15 cellular contexts compared by ENCODE assay signal in the genomic region with DNA sequence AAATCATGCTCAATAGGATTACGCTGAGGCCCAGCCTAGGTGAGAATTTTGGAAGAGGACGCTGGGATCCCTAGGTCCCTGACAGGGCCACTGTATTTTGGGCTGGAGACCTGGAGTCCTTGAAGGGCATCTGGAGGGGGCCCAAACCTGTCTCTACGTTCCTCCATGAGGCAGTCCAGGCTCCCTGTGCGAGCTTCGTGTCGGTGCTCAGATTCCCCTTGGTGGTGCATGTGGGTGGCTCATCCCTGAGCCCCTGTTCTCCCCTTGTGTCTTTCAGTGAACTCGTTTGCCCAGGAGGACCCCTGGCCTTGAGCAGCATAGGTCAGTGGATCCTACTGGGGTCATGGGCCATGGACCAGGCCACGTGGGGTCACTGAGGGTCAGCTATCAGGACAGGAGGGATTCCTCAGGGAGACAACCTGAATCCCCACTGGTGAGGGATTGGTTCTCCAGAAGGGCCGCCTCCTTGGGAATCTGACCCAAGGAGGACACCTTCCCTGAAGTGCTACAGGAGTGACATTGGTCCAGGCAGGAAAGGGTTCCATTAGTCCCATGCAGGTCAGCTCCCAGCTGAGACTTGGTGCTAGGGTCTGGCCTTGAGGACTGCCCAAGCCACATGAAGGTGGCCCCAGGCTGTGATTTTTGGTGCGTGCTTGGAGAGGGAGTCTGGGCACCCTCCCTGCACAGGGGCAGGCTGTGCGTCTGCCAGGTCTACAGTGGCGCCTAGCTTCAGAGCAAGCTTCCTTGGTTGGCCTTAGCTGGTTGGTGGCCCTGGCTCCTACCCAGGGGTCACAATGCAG.
"Had no signal": no experiment of that assay in that cellular context is flagged by ENCODE, and none has a peak within 500 bp of the region (broad histone marks: within the 10 kb centered on the region; RNA-seq: fewer than 3 reads in every experiment).

No MANE protein-coding gene starts in this region.

- H3K4me1 Mint-ChIP-seq: activated B cell treated with CpG ODN at 0.5 μM for 24 hours; activated CD4-positive, alpha-beta T cell treated with anti-CD3 and anti-CD28 coated beads, Interleukin-2, amount 10 ng/mL, durations not matched to agents 24 days and 14 days; activated naive CD8-positive, alpha-beta T cell treated with anti-CD3 and anti-CD28 coated beads, Interleukin-2, amount 50 U/mL, for 24 hours; neural crest cell had no signal

- H3K4me3 ChIP-seq: ascending aorta, breast epithelium, heart right ventricle, upper lobe of left lung had no signal

- H3K27me3 Mint-ChIP-seq: activated B cell treated with CpG ODN at 0.5 μM for 24 hours; activated CD4-positive, alpha-beta T cell treated with anti-CD3 and anti-CD28 coated beads, Interleukin-2, amount 10 ng/mL, durations not matched to agents 24 days and 14 days; activated naive CD8-positive, alpha-beta T cell treated with anti-CD3 and anti-CD28 coated beads, Interleukin-2, amount 50 U/mL, for 24 hours; stimulated activated naive CD8-positive, alpha-beta T cell treated with anti-CD3 and anti-CD28 coated beads, Interleukin-15, Interleukin-2, amounts not matched to agents 100 ng/mL and 50 ng/mL, for 24 hours had no signal

- H3K4me3 Mint-ChIP-seq: activated B cell treated with CpG ODN at 0.5 μM for 24 hours; activated CD4-positive, alpha-beta T cell treated with anti-CD3 and anti-CD28 coated beads, Interleukin-2, amount 10 ng/mL, durations not matched to agents 24 days and 14 days; activated CD8-positive, alpha-beta T cell treated with anti-CD3 and anti-CD28 coated beads, Interleukin-2, amount 10 ng/mL, durations not matched to agents 7 days and 5 days; activated naive CD8-positive, alpha-beta T cell treated with anti-CD3 and anti-CD28 coated beads, Interleukin-2, amount 50 U/mL, for 24 hours; neural crest cell; stimulated activated naive CD8-positive, alpha-beta T cell treated with anti-CD3 and anti-CD28 coated beads, Interleukin-15, Interleukin-2, amounts not matched to agents 100 ng/mL and 50 ng/mL, for 24 hours had no signal

- H3K36me3 ChIP-seq: ascending aorta, breast epithelium, heart right ventricle, upper lobe of left lung had no signal

- H3K9me3 Mint-ChIP-seq: neural crest cell; stimulated activated naive CD8-positive, alpha-beta T cell treated with anti-CD3 and anti-CD28 coated beads, Interleukin-15, Interleukin-2, amounts not matched to agents 100 ng/mL and 50 ng/mL, for 24 hours had no signal

- H3K27ac ChIP-seq: ascending aorta, breast epithelium, heart right ventricle, parathyroid adenoma, upper lobe of left lung had no signal

- H3K4me1 ChIP-seq: ascending aorta, breast epithelium, heart right ventricle, parathyroid adenoma, upper lobe of left lung had no signal

- H3K9ac ChIP-seq: parathyroid adenoma had no signal

- H3K27me3 ChIP-seq: ascending aorta, breast epithelium, heart right ventricle, upper lobe of left lung had no signal

- DNase-seq: activated B cell treated with CpG ODN at 0.5 μM for 24 hours; activated CD4-positive, alpha-beta T cell treated with anti-CD3 and anti-CD28 coated beads, Interleukin-2, amount 10 ng/mL, durations not matched to agents 24 days and 14 days; activated CD8-positive, alpha-beta memory T cell treated with anti-CD3 and anti-CD28 coated beads, Interleukin-2, amount 50 U/mL, for 4 hours; activated CD8-positive, alpha-beta T cell treated with anti-CD3 and anti-CD28 coated beads, Interleukin-2, amount 10 ng/mL, durations not matched to agents 7 days and 5 days; activated naive CD4-positive, alpha-beta T cell; activated naive CD8-positive, alpha-beta T cell treated with anti-CD3 and anti-CD28 coated beads, Interleukin-2, amount 50 U/mL, for 24 hours; dermis blood vessel endothelial cell; T-helper 2 cell had no signal

- H3K27ac Mint-ChIP-seq: activated B cell treated with CpG ODN at 0.5 μM for 24 hours; activated CD4-positive, alpha-beta T cell treated with anti-CD3 and anti-CD28 coated beads, Interleukin-2, amount 10 ng/mL, durations not matched to agents 24 days and 14 days; activated CD8-positive, alpha-beta T cell treated with anti-CD3 and anti-CD28 coated beads, Interleukin-2, amount 10 ng/mL, durations not matched to agents 7 days and 5 days; activated naive CD8-positive, alpha-beta T cell treated with anti-CD3 and anti-CD28 coated beads, Interleukin-2, amount 50 U/mL, for 24 hours; stimulated activated naive CD8-positive, alpha-beta T cell treated with anti-CD3 and anti-CD28 coated beads, Interleukin-15, Interleukin-2, amounts not matched to agents 100 ng/mL and 50 ng/mL, for 24 hours had no signal

- ATAC-seq: activated CD8-positive, alpha-beta T cell treated with anti-CD3 and anti-CD28 coated beads, Interleukin-2, amount 10 ng/mL, durations not matched to agents 7 days and 5 days; activated naive CD8-positive, alpha-beta T cell treated with anti-CD3 and anti-CD28 coated beads, Interleukin-2, amount 50 U/mL, for 24 hours; heart right ventricle had no signal
